8 cellular contexts compared by ENCODE assay signal in genomic region chr3:8239718-8240698, GRCh38.
DNase-seq lines count a peak whose midpoint lies in the region; ATAC-seq and FAIRE-seq lines count a peak whose summit lies in the region.

No MANE protein-coding gene starts in this region.

- H3K27me3 ChIP-seq in small intestine (ENCODE audit: control insufficient read depth in 2 of 2, insufficient read depth in 2 of 2, low read length in 2 of 2): no peaks in the 10 kb centered on the region

- H3K36me3 ChIP-seq in small intestine (ENCODE audit: control insufficient read depth in 2 of 2, insufficient read depth in 2 of 2, low read length in 2 of 2): no peaks in the 10 kb centered on the region

- peaks cover 8% of the 10 kb centered on the region for H3K9me3 Mint-ChIP-seq in activated naive CD4-positive, alpha-beta T cell treated with anti-CD3 and anti-CD28 coated beads for 36 hours

- no peaks in the 10 kb centered on the region for H3K36me3 Mint-ChIP-seq in activated naive CD4-positive, alpha-beta T cell treated with anti-CD3 and anti-CD28 coated beads for 36 hours (ENCODE audit: low read depth)

- FAIRE-seq in small intestine (lab: Jason Lieb, UNC): peak; percentile 51

- peak; percentile 11 for DNase-seq in Caki2 (ENCODE audit: low read depth)
- peak; percentile 19 for DNase-seq in GM19238 (ENCODE audit: insufficient read length, low spot score)
- peak; percentile 30 for DNase-seq in NCI-H460 (ENCODE audit: extremely low read depth, low read depth)
- DNase-seq in activated naive CD4-positive, alpha-beta T cell treated with anti-CD3 and anti-CD28 coated beads for 36 hours: peak; percentile 41
- no peak for DNase-seq in left ventricle myocardium superior
- DNase-seq in small intestine: peak; percentile 42
- DNase-seq in NK-92 treated with Interleukin-12 subunit alpha and Interleukin-12 subunit beta, amount 100 ng/mL, for 24 hours (lab: John Stamatoyannopoulos, UW): no peak

- CTCF ChIA-PET in activated naive CD4-positive, alpha-beta T cell treated with anti-CD3 and anti-CD28 coated beads for 36 hours (lab: Charles Lee): interaction anchor here (0.7 to 1.8 kb wide), 18 partner anchors 12 to 1054 kb away, joined by 3 to 12 read pairs (median 4); no protein-coding TSS in a partner anchor

- no peak overlapping the region for H3K27ac Mint-ChIP-seq in activated naive CD4-positive, alpha-beta T cell treated with anti-CD3 and anti-CD28 coated beads for 36 hours

- ATAC-seq in HG03095 (IDR thresholded peaks at IDR 0.05; ENCODE audit: unreplicated experiment): peak; percentile 98
- ATAC-seq in left ventricle myocardium superior: peak; percentile 38

- 73 to 92% (median 89%) methylated on average over 4 of the region's 4 CpGs for WGBS in small intestine, 3 donors

- no peaks in the 10 kb centered on the region for H3K4me1 ChIP-seq in small intestine (ENCODE audit: control insufficient read depth in 2 of 2, insufficient read depth in 1 of 2, low read depth in 1 of 2, low read length in 1 of 2)

- no peaks in the 10 kb centered on the region for H3K9me3 ChIP-seq in small intestine (ENCODE audit: control insufficient read depth, low read depth)

- H3K27ac ChIP-seq in small intestine (ENCODE audit: low read depth in 1 of 2, low read length in 1 of 2): no peak overlapping the region

- H3K27me3 Mint-ChIP-seq in activated naive CD4-positive, alpha-beta T cell treated with anti-CD3 and anti-CD28 coated beads for 36 hours (ENCODE audit: low read depth): no peaks in the 10 kb centered on the region

- H3K4me3 Mint-ChIP-seq in activated naive CD4-positive, alpha-beta T cell treated with anti-CD3 and anti-CD28 coated beads for 36 hours: no peak overlapping the region

- H3K4me1 Mint-ChIP-seq in activated naive CD4-positive, alpha-beta T cell treated with anti-CD3 and anti-CD28 coated beads for 36 hours (ENCODE audit: low read depth): no peaks in the 10 kb centered on the region

- intact Hi-C loops in activated naive CD4-positive, alpha-beta T cell treated with anti-CD3 and anti-CD28 coated beads for 36 hours (cut with micrococcal nuclease): loop anchor here (10.0 kb wide), 2 partner anchors 175 to 435 kb away; no protein-coding TSS in a partner anchor
- intact Hi-C loops in left ventricle myocardium superior (cut with micrococcal nuclease): no loop called here

- in situ Hi-C loops in Caki2 (cut with HindIII; ENCODE audit: low pct_unique_long_range_greater_than_20kb, low sequenced_read_pairs): no loop called here

- no peak overlapping the region for H3K4me3 ChIP-seq in small intestine (ENCODE audit: low read depth in 1 of 2, low read length in 2 of 2)

Comparison
In these comparisons a context has a peak if more than half of its experiments do, and no peak if none do; other contexts are left out.
1. DNase-seq: peak in Caki2 (single experiment), GM19238 (single experiment), NCI-H460 (single experiment), activated naive CD4-positive, alpha-beta T cell treated with anti-CD3 and anti-CD28 coated beads for 36 hours (single experiment) and small intestine (single experiment); none in left ventricle myocardium superior (single experiment) and NK-92 treated with Interleukin-12 subunit alpha and Interleukin-12 subunit beta, amount 100 ng/mL, for 24 hours (single experiment).